25 cellular contexts compared by ENCODE assay signal in genomic region chr3:185457376-185457775, GRCh38.
"Had no signal": no experiment of that assay in that cellular context is flagged by ENCODE, and none has a peak within 500 bp of the region (broad histone marks: within the 10 kb centered on the region; RNA-seq: fewer than 3 reads in every experiment).

No MANE protein-coding gene starts in this region.

- ATAC-seq: left colon; left lung; natural killer cell; sciatic nerve; stimulated activated naive B cell treated with anti-CD40 and anti-IgM and Interleukin-4, amounts not matched to agents 10 μg/mL and 1 μg/mL and 100 μg/mL, for 72 hours; stimulated activated naive CD8-positive, alpha-beta T cell treated with anti-CD3 and anti-CD28 coated beads, Interleukin-15, Interleukin-2, amounts not matched to agents 100 U/mL and 50 U/mL, for 24 hours had no signal

- H3K36me3 Mint-ChIP-seq: naive B cell, natural killer cell had no signal

- H3K36me3 ChIP-seq: ovary, right atrium auricular region, transverse colon had no signal

- H3K4me3 ChIP-seq: left lung, lung, ovary, right atrium auricular region, skin epidermis, stomach, testis, thyroid gland, transverse colon, upper lobe of left lung had no signal

- H3K4me1 ChIP-seq: left lung, right atrium auricular region, stomach, testis, thyroid gland, transverse colon, upper lobe of left lung had no signal

- H3K4me3 Mint-ChIP-seq: immature natural killer cell; mesothelial cell of epicardium; naive B cell; natural killer cell; stimulated activated naive B cell treated with anti-CD40 and anti-IgM and Interleukin-4, amounts not matched to agents 10 μg/mL and 1 μg/mL and 100 μg/mL, for 72 hours had no signal

- H3K4me1 Mint-ChIP-seq: immature natural killer cell; mesothelial cell of epicardium; naive B cell; natural killer cell; stimulated activated naive B cell treated with anti-CD40 and anti-IgM and Interleukin-4, amounts not matched to agents 10 μg/mL and 1 μg/mL and 100 μg/mL, for 72 hours had no signal

- H3K9me3 ChIP-seq: left lung, ovary, right atrium auricular region, stomach, testis, thyroid gland, transverse colon, upper lobe of left lung had no signal

- H3K27ac Mint-ChIP-seq: immature natural killer cell; mesothelial cell of epicardium; naive B cell; natural killer cell; progenitor cell of endocrine pancreas; stimulated activated naive B cell treated with anti-CD40 and anti-IgM and Interleukin-4, amounts not matched to agents 10 μg/mL and 1 μg/mL and 100 μg/mL, for 72 hours had no signal

- DNase-seq: hypothalamus; immature natural killer cell; kidney; left colon; left lung; naive B cell; natural killer cell; ovary; stimulated activated CD4-positive, alpha-beta T cell treated with anti-CD3 and anti-CD28 coated beads, Interleukin-12 subunit alpha, Interleukin-12 subunit beta, amount 100 ng/mL, for 4 hours; stimulated activated CD4-positive, alpha-beta T cell treated with anti-CD3 and anti-CD28 coated beads, Interleukin-15, amount 100 ng/mL, for 24 hours; stimulated activated CD4-positive, alpha-beta T cell treated with anti-CD3 and anti-CD28 coated beads, Interleukin-2, amount 100 ng/mL, for 24 hours; stimulated activated CD4-positive, alpha-beta T cell treated with anti-CD3 and anti-CD28 coated beads, Interleukin-4, amount 100 ng/mL, for 1 hour; stimulated activated naive B cell treated with anti-CD40 and anti-IgM and Interleukin-4, amounts not matched to agents 10 μg/mL and 1 μg/mL and 100 μg/mL, for 72 hours; stimulated activated naive CD8-positive, alpha-beta T cell treated with anti-CD3 and anti-CD28 coated beads, Interleukin-15, Interleukin-2, amounts not matched to agents 100 U/mL and 50 U/mL, for 24 hours; stomach; testis; thyroid gland; transverse colon; upper lobe of left lung had no signal

- H3K9me3 Mint-ChIP-seq: immature natural killer cell, natural killer cell had no signal

- H3K27me3 Mint-ChIP-seq: naive B cell, progenitor cell of endocrine pancreas had no signal

- H3K27ac ChIP-seq: left lung, ovary, right atrium auricular region, skin epidermis, stomach, testis, thyroid gland, transverse colon, upper lobe of left lung had no signal

- H3K27me3 ChIP-seq: left lung, ovary, right atrium auricular region, stomach, testis, thyroid gland, transverse colon, upper lobe of left lung had no signal
